In the genomic region with DNA sequence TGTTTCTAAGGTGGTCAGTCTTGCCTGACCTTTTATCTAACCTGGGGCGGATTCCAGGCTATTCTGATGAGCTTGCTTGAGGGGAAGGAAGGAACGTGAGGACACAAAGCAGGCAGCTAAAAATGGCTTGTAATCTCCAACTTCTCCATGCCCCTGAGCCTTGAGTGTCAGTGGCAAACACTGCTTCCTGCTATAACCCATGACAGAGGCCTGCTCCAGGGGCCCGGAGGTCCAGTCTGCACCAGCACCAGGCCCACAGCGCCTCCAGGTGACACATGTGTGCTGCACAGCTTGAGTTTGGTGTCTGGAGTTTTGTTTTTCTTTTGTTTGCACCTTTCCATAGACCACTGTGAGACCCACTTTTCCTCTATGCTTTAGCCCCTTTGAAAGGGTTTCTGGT, we compare ENCODE assay signal across 1 cellular context.
TF ChIP-seq lines count a peak whose summit lies in the region.

No MANE protein-coding gene starts in this region.

TF ChIP-seq in HepG2, 621 proteins besides CTCF, POLR2A, EP300 and RAD21 (continued from another document):
- TF ChIP-seq ZNF720 (CRISPR knock-in tag; IDR thresholded peaks at IDR 0.05): no peak
- no peak for TF ChIP-seq KDM1A (CRISPR knock-in tag; IDR thresholded peaks at IDR 0.05)
- TF ChIP-seq ZNF101 (CRISPR knock-in tag; IDR thresholded peaks at IDR 0.05; ENCODE audit: borderline replicate concordance, low read depth): no peak
- no peak for TF ChIP-seq EEA1 (CRISPR knock-in tag; IDR thresholded peaks at IDR 0.05; ENCODE audit: borderline replicate concordance)
- TF ChIP-seq FOXP1 (IDR thresholded peaks at IDR 0.05): no peak
- TF ChIP-seq FOXP1 (CRISPR knock-in tag; IDR thresholded peaks at IDR 0.05): no peak
- TF ChIP-seq RFX3 (CRISPR knock-in tag; IDR thresholded peaks at IDR 0.05): no peak
- TF ChIP-seq, protein P1, sequence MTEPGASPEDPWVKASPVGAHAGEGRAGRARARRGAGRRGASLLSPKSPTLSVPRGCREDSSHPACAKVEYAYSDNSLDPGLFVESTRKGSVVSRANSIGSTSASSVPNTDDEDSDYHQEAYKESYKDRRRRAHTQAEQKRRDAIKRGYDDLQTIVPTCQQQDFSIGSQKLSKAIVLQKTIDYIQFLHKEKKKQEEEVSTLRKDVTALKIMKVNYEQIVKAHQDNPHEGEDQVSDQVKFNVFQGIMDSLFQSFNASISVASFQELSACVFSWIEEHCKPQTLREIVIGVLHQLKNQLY (CRISPR knock-in tag; IDR thresholded peaks at IDR 0.05): no peak
- TF ChIP-seq ZNF235 (CRISPR knock-in tag; IDR thresholded peaks at IDR 0.05; ENCODE audit: borderline replicate concordance): no peak
- TF ChIP-seq, protein P2, sequence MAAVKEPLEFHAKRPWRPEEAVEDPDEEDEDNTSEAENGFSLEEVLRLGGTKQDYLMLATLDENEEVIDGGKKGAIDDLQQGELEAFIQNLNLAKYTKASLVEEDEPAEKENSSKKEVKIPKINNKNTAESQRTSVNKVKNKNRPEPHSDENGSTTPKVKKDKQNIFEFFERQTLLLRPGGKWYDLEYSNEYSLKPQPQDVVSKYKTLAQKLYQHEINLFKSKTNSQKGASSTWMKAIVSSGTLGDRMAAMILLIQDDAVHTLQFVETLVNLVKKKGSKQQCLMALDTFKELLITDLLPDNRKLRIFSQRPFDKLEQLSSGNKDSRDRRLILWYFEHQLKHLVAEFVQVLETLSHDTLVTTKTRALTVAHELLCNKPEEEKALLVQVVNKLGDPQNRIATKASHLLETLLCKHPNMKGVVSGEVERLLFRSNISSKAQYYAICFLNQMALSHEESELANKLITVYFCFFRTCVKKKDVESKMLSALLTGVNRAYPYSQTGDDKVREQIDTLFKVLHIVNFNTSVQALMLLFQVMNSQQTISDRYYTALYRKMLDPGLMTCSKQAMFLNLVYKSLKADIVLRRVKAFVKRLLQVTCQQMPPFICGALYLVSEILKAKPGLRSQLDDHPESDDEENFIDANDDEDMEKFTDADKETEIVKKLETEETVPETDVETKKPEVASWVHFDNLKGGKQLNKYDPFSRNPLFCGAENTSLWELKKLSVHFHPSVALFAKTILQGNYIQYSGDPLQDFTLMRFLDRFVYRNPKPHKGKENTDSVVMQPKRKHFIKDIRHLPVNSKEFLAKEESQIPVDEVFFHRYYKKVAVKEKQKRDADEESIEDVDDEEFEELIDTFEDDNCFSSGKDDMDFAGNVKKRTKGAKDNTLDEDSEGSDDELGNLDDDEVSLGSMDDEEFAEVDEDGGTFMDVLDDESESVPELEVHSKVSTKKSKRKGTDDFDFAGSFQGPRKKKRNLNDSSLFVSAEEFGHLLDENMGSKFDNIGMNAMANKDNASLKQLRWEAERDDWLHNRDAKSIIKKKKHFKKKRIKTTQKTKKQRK (IDR thresholded peaks at IDR 0.05; ENCODE audit: low read length): no peak
- no peak for TF ChIP-seq SCMH1 (CRISPR knock-in tag; IDR thresholded peaks at IDR 0.05; ENCODE audit: borderline replicate concordance)
